Comparison of ENCODE assay signal across 16 cellular contexts in genomic region chr17:79946352-79947231, GRCh38.
DNase-seq lines count a peak whose midpoint lies in the region; ATAC-seq, FAIRE-seq and TF ChIP-seq lines count a peak whose summit lies in the region.
"Had no signal": no experiment of that assay in that cellular context is flagged by ENCODE, and none has a peak within 500 bp of the region (broad histone marks: within the 10 kb centered on the region; RNA-seq: fewer than 3 reads in every experiment).

No MANE protein-coding gene starts in this region.

- H3K23ac ChIP-seq in mesenchymal stem cell (ENCODE audit: low read length in 2 of 2), result no peak overlapping the region

- H3K9me3 Mint-ChIP-seq in MCF 10A (ENCODE audit: unreplicated experiment), result no peaks in the 10 kb centered on the region
- H3K9me3 Mint-ChIP-seq: T-cell had no signal

- no peak overlapping the region for H2AK5ac ChIP-seq in mesenchymal stem cell (ENCODE audit: low read length, severe bottlenecking)

- H3K4me3 ChIP-seq in heart left ventricle (no peak overlapping the region), mesenchymal stem cell (ENCODE audit: insufficient read depth in 1 of 2, low read depth in 1 of 2, low read length in 2 of 2) (no peak overlapping the region)
- H3K4me3 ChIP-seq: K562, suprapubic skin had no signal

- H3K4me2 ChIP-seq in mesenchymal stem cell (ENCODE audit: low read length, poor library complexity, severe bottlenecking), result no peak overlapping the region

- no peak overlapping the region for H2BK15ac ChIP-seq in mesenchymal stem cell (ENCODE audit: low read depth, poor library complexity, severe bottlenecking)

- no peak overlapping the region for H4K91ac ChIP-seq in mesenchymal stem cell (ENCODE audit: low read length)

- H3K27me3 ChIP-seq in heart left ventricle (no peaks in the 10 kb centered on the region), mesenchymal stem cell (ENCODE audit: control insufficient read depth in 1 of 2, insufficient read depth in 1 of 2, low read length in 2 of 2) (no peaks in the 10 kb centered on the region)
- H3K27me3 ChIP-seq: suprapubic skin had no signal

- no peaks in the 10 kb centered on the region for H3K9me3 ChIP-seq in heart left ventricle
- no peaks in the 10 kb centered on the region for H3K9me3 ChIP-seq in mesenchymal stem cell (ENCODE audit: control insufficient read depth, low read length)
- H3K9me3 ChIP-seq: suprapubic skin had no signal

- DNase-seq in heart left ventricle, result peak in 3 of 5 donors; percentile 15 to 32 (median 20)
- no peak for DNase-seq in left ventricle myocardium superior
- DNase-seq in MCF 10A (ENCODE audit: unreplicated experiment), result no peak
- DNase-seq in mesenchymal stem cell, result no peak
- no peak for DNase-seq in urothelium cell line (ENCODE audit: low spot score)
- no peak for DNase-seq in SIG-M5 treated with dmso at 0.1 percent for 504 hours (lab: John Stamatoyannopoulos, UW; ENCODE audit: unreplicated experiment)
- DNase-seq in GM10248 (ENCODE audit: extremely low spot score), result no peak
- DNase-seq: activated gamma-delta T cell, amygdala, NCI-H1092 had no signal

- no peak overlapping the region for H2BK5ac ChIP-seq in mesenchymal stem cell (ENCODE audit: low read depth, low read length, poor library complexity, severe bottlenecking)

- H3K9ac ChIP-seq in mesenchymal stem cell (ENCODE audit: low read length), result no peak overlapping the region
- H3K9ac ChIP-seq: parathyroid adenoma had no signal

- intact Hi-C loops in heart left ventricle (cut with DNase I) (no loop called here), left ventricle myocardium superior (cut with micrococcal nuclease) (no loop called here), MCF 10A (cut with micrococcal nuclease) (loop anchor here (5.0 kb wide), 1 partner anchor 46 kb away; no protein-coding TSS in a partner anchor)

- H3K4me1 ChIP-seq in heart left ventricle, result peaks cover 0 to 18% (median 9%) of the 10 kb centered on the region in 12 donors
- H3K4me1 ChIP-seq in mesenchymal stem cell (ENCODE audit: control insufficient read depth, insufficient read depth, low read depth, low read length), result peaks cover 7% of the 10 kb centered on the region
- H3K4me1 ChIP-seq: parathyroid adenoma had no signal

- H3K14ac ChIP-seq in mesenchymal stem cell (ENCODE audit: low read length in 2 of 2), result peak overlapping the region in 1 of 2 experiments; percentile 7

- H3K18ac ChIP-seq in mesenchymal stem cell (ENCODE audit: low read depth in 1 of 2, low read length in 2 of 2), result no peak overlapping the region

- peaks cover 15% of the 10 kb centered on the region for H3K36me3 Mint-ChIP-seq in MCF 10A (ENCODE audit: insufficient read depth, unreplicated experiment)
- H3K36me3 Mint-ChIP-seq: T-cell had no signal

- H3K4ac ChIP-seq in mesenchymal stem cell (ENCODE audit: low read depth in 1 of 2, low read length in 2 of 2), result no peak overlapping the region

- H3K36me3 ChIP-seq in heart left ventricle (peaks cover 0 to 65% (median 14%) of the 10 kb centered on the region in 9 donors), mesenchymal stem cell (ENCODE audit: control insufficient read depth in 1 of 2, insufficient read depth in 2 of 2, low read depth in 1 of 2, low read length in 2 of 2) (peaks cover 74 to 89% of the 10 kb centered on the region in 2 experiments)

- H3K4me3 Mint-ChIP-seq in MCF 10A (ENCODE audit: unreplicated experiment), result no peak overlapping the region
- H3K4me3 Mint-ChIP-seq: T-cell had no signal

- no peaks in the 10 kb centered on the region for H3K27me3 Mint-ChIP-seq in MCF 10A (ENCODE audit: insufficient read depth, unreplicated experiment)
- H3K27me3 Mint-ChIP-seq: T-cell had no signal

- no TSS peak for BruUV-seq in MCF 10A (replicated peaks; lab: Mats Ljungman, UMichigan)

- TF ChIP-seq CTCF in heart left ventricle (IDR thresholded peaks at IDR 0.05), result no peak
- TF ChIP-seq CTCF in MCF 10A (IDR thresholded peaks at IDR 0.05; ENCODE audit: unreplicated experiment), result no peak
- TF ChIP-seq CTCF in GM10248 (IDR thresholded peaks at IDR 0.05; ENCODE audit: control extremely low read depth, extremely low read depth, low read depth, missing control alignments), result no peak

- no peak overlapping the region for H2BK120ac ChIP-seq in mesenchymal stem cell (ENCODE audit: low read depth, low read length)

- peak overlapping the region; percentile 4 for H4K8ac ChIP-seq in mesenchymal stem cell (ENCODE audit: low read length)

- 94 to 97% (median 95%) methylated on average over 20 to 25 of the region's 25 CpGs for WGBS in heart left ventricle, 4 donors
- WGBS in mesenchymal stem cell, result 96% methylated on average over 25 of the region's 25 CpGs

- H2AFZ ChIP-seq in mesenchymal stem cell (ENCODE audit: low read depth, low read length), result no peak overlapping the region
- H2AFZ ChIP-seq: parathyroid adenoma had no signal

- no peak for TF ChIP-seq POLR2A in heart left ventricle (IDR thresholded peaks at IDR 0.05)

- CTCF ChIA-PET in MCF 10A (lab: Yijun Ruan, JAX), result interaction anchor here (0.6 to 1.3 kb wide), 6 partner anchors 10 to 46 kb away, joined by 3 to 4 read pairs (median 3); no protein-coding TSS in a partner anchor
- CTCF ChIA-PET in GM10248 (lab: Yijun Ruan, JAX), result interaction anchor here (1.3 to 1.4 kb wide), 2 partner anchors 28 to 62 kb away, joined by 3 to 4 read pairs; no protein-coding TSS in a partner anchor

- no peak overlapping the region for H2BK12ac ChIP-seq in mesenchymal stem cell (ENCODE audit: low read length in 2 of 2)

- H3K4me1 Mint-ChIP-seq in MCF 10A (ENCODE audit: insufficient read depth, unreplicated experiment), result peaks cover 22% of the 10 kb centered on the region

- no peak for ATAC-seq in heart left ventricle
- no peak for ATAC-seq in left ventricle myocardium superior
- ATAC-seq in HG02840 (IDR thresholded peaks at IDR 0.05; ENCODE audit: low FRiP score, unreplicated experiment), result no peak
- ATAC-seq: K562, T-cell had no signal

- no peaks in the 10 kb centered on the region for H3K79me1 ChIP-seq in mesenchymal stem cell (replicated peaks; ENCODE audit: low read length, poor library complexity, severe bottlenecking)

- H3K27ac ChIP-seq in heart left ventricle (no peak overlapping the region), mesenchymal stem cell (ENCODE audit: low read length, poor library complexity, severe bottlenecking) (no peak overlapping the region)
- H3K27ac ChIP-seq: HL-60, parathyroid adenoma, suprapubic skin had no signal

- peak; percentile 55 for FAIRE-seq in urothelium cell line (lab: Jason Lieb, UNC)
- FAIRE-seq: K562 had no signal

- POLR2A ChIA-PET in MCF 10A (lab: Yijun Ruan, JAX), result interaction anchor here (0.7 to 2.9 kb wide), 9 partner anchors 11 to 110 kb away, joined by 3 to 16 read pairs (median 4); partner anchors contain the start of gene CBX4
- POLR2A ChIA-PET in GM10248 (lab: Yijun Ruan, JAX), result no interaction called here

- peak overlapping the region; percentile 85 for H3K27ac Mint-ChIP-seq in MCF 10A (ENCODE audit: low read depth, unreplicated experiment)
- H3K27ac Mint-ChIP-seq: T-cell had no signal

Comparison
In these comparisons a context has a peak if more than half of its experiments do, and no peak if none do; other contexts are left out.
1. DNase-seq: peak in heart left ventricle (3 of 5); none in left ventricle myocardium superior (single experiment), MCF 10A (single experiment), mesenchymal stem cell (single experiment), urothelium cell line (single experiment), SIG-M5 treated with dmso at 0.1 percent for 504 hours (single experiment) and GM10248 (single experiment).